Comparison of ENCODE assay signal across 25 cellular contexts in genomic region chr5:178519804-178520203, GRCh38.
"Had no signal": no experiment of that assay in that cellular context is flagged by ENCODE, and none has a peak within 500 bp of the region (broad histone marks: within the 10 kb centered on the region; RNA-seq: fewer than 3 reads in every experiment).

No MANE protein-coding gene starts in this region.

- H3K4me3 Mint-ChIP-seq: immature natural killer cell, mesothelial cell of epicardium, naive B cell had no signal

- ATAC-seq: foreskin keratinocyte, gastroesophageal sphincter, heart left ventricle, left colon, left lobe of liver, left ventricle myocardium superior, lower lobe of right lung, mucosa of descending colon had no signal

- H3K36me3 ChIP-seq: esophagus muscularis mucosa, gastroesophageal sphincter, heart left ventricle, lower lobe of right lung had no signal

- H3K4me1 Mint-ChIP-seq: immature natural killer cell, mesothelial cell of epicardium had no signal

- H3K27ac Mint-ChIP-seq: mesothelial cell of epicardium, naive B cell had no signal

- H3K79me2 ChIP-seq: hepatocyte had no signal

- H3K36me3 Mint-ChIP-seq: immature natural killer cell, mesothelial cell of epicardium had no signal

- H2AFZ ChIP-seq: hepatocyte had no signal

- H3K27ac ChIP-seq: coronary artery, dorsolateral prefrontal cortex, esophagus muscularis mucosa, foreskin keratinocyte, gastroesophageal sphincter, heart left ventricle, hepatocyte, lower lobe of right lung had no signal

- DNase-seq: dermis blood vessel endothelial cell; dorsolateral prefrontal cortex; effector CD4-positive, alpha-beta T cell; effector memory CD4-positive, alpha-beta T cell; foreskin keratinocyte; heart left ventricle; hypothalamus; immature natural killer cell; islet precursor cell; kidney; kidney glomerular epithelial cell; left colon; left ventricle myocardium superior; lower lobe of right lung; mesenchymal stem cell; mucosa of descending colon; naive B cell had no signal

- H3K27me3 ChIP-seq: dorsolateral prefrontal cortex, esophagus muscularis mucosa, foreskin keratinocyte, gastroesophageal sphincter, heart left ventricle, hepatocyte had no signal

- H3K4me2 ChIP-seq: hepatocyte had no signal

- FAIRE-seq: colon, frontal cortex, kidney had no signal

- H3K4me3 ChIP-seq: coronary artery, dorsolateral prefrontal cortex, esophagus muscularis mucosa, gastroesophageal sphincter, heart left ventricle, hepatocyte, lower lobe of right lung, mucosa of descending colon had no signal

- H3K9me3 ChIP-seq: esophagus muscularis mucosa, gastroesophageal sphincter, heart left ventricle, lower lobe of right lung had no signal

- H3K9me3 Mint-ChIP-seq: immature natural killer cell had no signal

- H3K4me1 ChIP-seq: esophagus muscularis mucosa, foreskin keratinocyte, gastroesophageal sphincter, heart left ventricle, lower lobe of right lung had no signal
